ENCODE assay signal across 10 cellular contexts in the genomic region with DNA sequence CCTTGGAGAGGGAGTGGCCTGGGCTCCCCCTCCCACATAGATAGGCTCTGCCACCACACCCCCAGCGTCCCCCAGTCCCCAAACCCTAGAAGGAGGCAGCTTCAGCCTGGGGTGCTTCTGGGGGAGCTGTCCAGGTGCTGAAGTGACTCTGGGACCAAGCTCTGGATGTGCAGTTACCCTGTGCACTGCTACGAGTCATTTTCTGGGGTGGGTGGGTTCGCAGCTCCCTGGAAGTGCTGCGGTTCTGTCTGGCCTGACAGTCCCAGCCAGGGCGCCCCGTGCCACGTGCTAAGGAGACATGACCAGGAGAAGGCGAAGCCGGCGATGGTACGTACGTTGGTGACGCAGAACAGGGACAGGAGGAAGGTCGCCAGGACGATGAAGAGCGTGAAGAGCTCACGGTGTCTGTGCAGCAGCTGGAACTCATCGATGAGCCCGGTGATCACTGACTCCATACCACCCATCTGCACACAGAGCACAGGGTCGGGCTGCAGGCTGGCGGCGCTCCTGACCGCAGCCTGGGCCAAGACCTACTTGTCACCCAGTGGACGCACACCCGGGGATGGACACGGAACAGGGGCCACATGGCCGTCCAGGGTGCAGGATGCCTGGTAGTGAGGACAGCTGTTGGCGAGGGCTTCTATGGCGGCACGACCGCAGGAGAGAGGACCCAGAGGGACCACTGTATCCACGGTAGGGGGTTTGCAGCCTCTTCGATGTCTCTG. TPM values are rescaled to one million over a fixed set of nuclear protein-coding genes. Genes with fewer than 3 reads are reported as not detected.
DNase-seq lines count a peak whose midpoint lies in the region; ATAC-seq and TF ChIP-seq lines count a peak whose summit lies in the region.
"Had no signal": no experiment of that assay in that cellular context is flagged by ENCODE, and none has a peak within 500 bp of the region (broad histone marks: within the 10 kb centered on the region; RNA-seq: fewer than 3 reads in every experiment).

No MANE protein-coding gene starts in this region.

- H3K4me1 ChIP-seq in NT2/D1 (ENCODE audit: insufficient read depth, insufficient read length): peaks cover 11% of the 10 kb centered on the region
- no peaks in the 10 kb centered on the region for H3K4me1 ChIP-seq in endodermal cell (ENCODE audit: control insufficient read depth, insufficient read depth, low read length)
- no peaks in the 10 kb centered on the region for H3K4me1 ChIP-seq in psoas muscle
- no peaks in the 10 kb centered on the region for H3K4me1 ChIP-seq in foreskin keratinocyte
- H3K4me1 ChIP-seq: tibial nerve had no signal

- H3K36me3 Mint-ChIP-seq in activated CD8-positive, alpha-beta memory T cell treated with anti-CD3 and anti-CD28 coated beads, Interleukin-2, amount 10 ng/mL, durations not matched to agents 7 days and 5 days: no peaks in the 10 kb centered on the region
- H3K36me3 Mint-ChIP-seq in endodermal cell (ENCODE audit: low read depth): no peaks in the 10 kb centered on the region

- no peaks in the 10 kb centered on the region for H3K27me3 ChIP-seq in NT2/D1 (ENCODE audit: insufficient read depth, insufficient read length)
- no peaks in the 10 kb centered on the region for H3K27me3 ChIP-seq in endodermal cell (ENCODE audit: control insufficient read depth, insufficient read depth, low read length, poor library complexity, severe bottlenecking)
- peaks cover 0 to 43% (median 10%) of the 10 kb centered on the region in 3 donors for H3K27me3 ChIP-seq in psoas muscle (ENCODE audit: insufficient read depth in 3 of 3, low read length in 2 of 3)
- no peaks in the 10 kb centered on the region for H3K27me3 ChIP-seq in foreskin keratinocyte

- 86 to 87% methylated on average over 27 to 33 of the region's 33 CpGs for WGBS in endodermal cell (ENCODE audit: insufficient coverage in 1 of 2, insufficient read length in 1 of 2), 2 experiments
- 68 to 70% (median 70%) methylated on average over 33 of the region's 33 CpGs for WGBS in psoas muscle, 3 donors
- WGBS in lower leg skin, 2 donors: 72 to 76% methylated on average over 33 of the region's 33 CpGs

- no peak overlapping the region for H3K4me3 Mint-ChIP-seq in activated CD8-positive, alpha-beta memory T cell treated with anti-CD3 and anti-CD28 coated beads, Interleukin-2, amount 10 ng/mL, durations not matched to agents 7 days and 5 days
- no peak overlapping the region for H3K4me3 Mint-ChIP-seq in endodermal cell

- no peaks in the 10 kb centered on the region for H3K36me3 ChIP-seq in NT2/D1 (ENCODE audit: insufficient read depth, insufficient read length, low read length)
- H3K36me3 ChIP-seq in endodermal cell (ENCODE audit: control insufficient read depth, insufficient read depth, low read length): no peaks in the 10 kb centered on the region
- H3K36me3 ChIP-seq in psoas muscle (ENCODE audit: insufficient read depth in 1 of 2, low read depth in 1 of 2): no peaks in the 10 kb centered on the region
- H3K36me3 ChIP-seq: tibial nerve had no signal

- TF ChIP-seq POLR2A in lower leg skin (IDR thresholded peaks at IDR 0.05): no peak

- no peak overlapping the region for H3K27ac Mint-ChIP-seq in activated CD8-positive, alpha-beta memory T cell treated with anti-CD3 and anti-CD28 coated beads, Interleukin-2, amount 10 ng/mL, durations not matched to agents 7 days and 5 days
- no peak overlapping the region for H3K27ac Mint-ChIP-seq in endodermal cell

- CTCF ChIA-PET in activated CD8-positive, alpha-beta memory T cell treated with anti-CD3 and anti-CD28 coated beads, Interleukin-2, amount 10 ng/mL, durations not matched to agents 7 days and 5 days (lab: Charles Lee): interaction anchor here (1.2 to 1.5 kb wide), 2 partner anchors 29 to 236 kb away, joined by 4 to 5 read pairs; no protein-coding TSS in a partner anchor

- TF ChIP-seq CTCF in endodermal cell (conservative IDR thresholded peaks at IDR 0.05): no peak
- no peak for TF ChIP-seq CTCF in psoas muscle (IDR thresholded peaks at IDR 0.05)
- no peak for TF ChIP-seq CTCF in foreskin keratinocyte (conservative IDR thresholded peaks at IDR 0.05)
- no peak for TF ChIP-seq CTCF in lower leg skin (IDR thresholded peaks at IDR 0.05)

- H3K9ac ChIP-seq in NT2/D1 (ENCODE audit: insufficient read length, low read depth) (no peak overlapping the region), endodermal cell (ENCODE audit: extremely low read depth, low read length, poor library complexity, severe bottlenecking) (no peak overlapping the region)

- H3K27ac ChIP-seq in endodermal cell (ENCODE audit: low read depth, low read length) (no peak overlapping the region), psoas muscle (no peak overlapping the region), foreskin keratinocyte (no peak overlapping the region)
- H3K27ac ChIP-seq: skin epidermis, tibial nerve had no signal

- intact Hi-C loops in psoas muscle (cut with DNase I) (no loop called here), lower leg skin (cut with DNase I; ENCODE audit: low total_unique reads) (no loop called here)

- H3K27me3 Mint-ChIP-seq in activated CD8-positive, alpha-beta memory T cell treated with anti-CD3 and anti-CD28 coated beads, Interleukin-2, amount 10 ng/mL, durations not matched to agents 7 days and 5 days: no peaks in the 10 kb centered on the region
- no peaks in the 10 kb centered on the region for H3K27me3 Mint-ChIP-seq in endodermal cell (ENCODE audit: insufficient read depth)

- H3K9me3 Mint-ChIP-seq in activated CD8-positive, alpha-beta memory T cell treated with anti-CD3 and anti-CD28 coated beads, Interleukin-2, amount 10 ng/mL, durations not matched to agents 7 days and 5 days (ENCODE audit: low read depth): no peaks in the 10 kb centered on the region
- H3K9me3 Mint-ChIP-seq in endodermal cell: no peaks in the 10 kb centered on the region

- DNase-seq in activated CD8-positive, alpha-beta memory T cell treated with anti-CD3 and anti-CD28 coated beads, Interleukin-2, amount 10 ng/mL, durations not matched to agents 7 days and 5 days: peak; percentile 50
- DNase-seq in activated CD8-positive, alpha-beta memory T cell treated with anti-CD3 and anti-CD28 coated beads, Interleukin-2, amount 50 U/mL, for 48 hours: no peak
- DNase-seq in NT2/D1 (ENCODE audit: low read depth, low spot score) (peak; percentile 11), endodermal cell (peak; percentile 87), psoas muscle (peak; percentile 7 to 42), foreskin keratinocyte (no peak), lower leg skin (ENCODE audit: low spot score in 2 of 2) (no peak)
- DNase-seq in activated CD4-positive, CD25-positive, alpha-beta regulatory T cell treated with anti-CD3 and anti-CD28 coated beads, Interleukin-2, amount 50 U/mL, for 72 hours: no peak

- H3K4me3 ChIP-seq in NT2/D1 (ENCODE audit: insufficient read length, low read depth): no peak overlapping the region
- no peak overlapping the region for H3K4me3 ChIP-seq in endodermal cell (ENCODE audit: low read length)
- H3K4me3 ChIP-seq in psoas muscle: no peak overlapping the region
- H3K4me3 ChIP-seq in lower leg skin (ENCODE audit: low read depth, poor library complexity, severe bottlenecking): no peak overlapping the region
- H3K4me3 ChIP-seq: skin epidermis, tibial nerve had no signal

- H3K9me3 ChIP-seq in NT2/D1 (ENCODE audit: insufficient read depth, low read length) (no peaks in the 10 kb centered on the region), endodermal cell (ENCODE audit: control insufficient read depth, low read length) (no peaks in the 10 kb centered on the region), psoas muscle (no peaks in the 10 kb centered on the region)
- H3K9me3 ChIP-seq: tibial nerve had no signal

- ATAC-seq in activated CD8-positive, alpha-beta memory T cell treated with anti-CD3 and anti-CD28 coated beads, Interleukin-2, amount 10 ng/mL, durations not matched to agents 7 days and 5 days: peak; percentile 45
- no peak for ATAC-seq in psoas muscle
- ATAC-seq in foreskin keratinocyte: no peak

- H3K4me1 Mint-ChIP-seq in activated CD8-positive, alpha-beta memory T cell treated with anti-CD3 and anti-CD28 coated beads, Interleukin-2, amount 10 ng/mL, durations not matched to agents 7 days and 5 days: peaks cover 3% of the 10 kb centered on the region
- no peaks in the 10 kb centered on the region for H3K4me1 Mint-ChIP-seq in endodermal cell

RNA-seq across cellular contexts. Expression of a gene that starts 35.7 kb away (rescaled TPM):
- total RNA-seq in activated CD8-positive, alpha-beta memory T cell treated with anti-CD3 and anti-CD28 coated beads, Interleukin-2, amount 10 ng/mL, durations not matched to agents 7 days and 5 days: under 1 TPM; 0.07 to 0.23 TPM
- total RNA-seq in endodermal cell: under 1 TPM in 1 of 2 donors, not detected in 1; 0.18 TPM
- polyA plus RNA-seq in endodermal cell (2013, experiment 1 of 2): 0.85 TPM
- 0.66 TPM for polyA plus RNA-seq in endodermal cell (2013, experiment 2 of 2)
- not detected for total RNA-seq in psoas muscle
- polyA plus RNA-seq in psoas muscle: under 1 TPM in 2 of 3 donors, not detected in 1; under 0.01 to 0.01 TPM
- total RNA-seq in foreskin keratinocyte: not detected in 2 replicates
- polyA plus RNA-seq in foreskin keratinocyte: not detected in 2 replicates
- not detected for total RNA-seq in lower leg skin

Comparison
In these comparisons a context has a peak if more than half of its experiments do, and no peak if none do; other contexts are left out.
1. DNase-seq: peak in activated CD8-positive, alpha-beta memory T cell treated with anti-CD3 and anti-CD28 coated beads, Interleukin-2, amount 10 ng/mL, durations not matched to agents 7 days and 5 days (single experiment), NT2/D1 (single experiment), endodermal cell (single experiment) and psoas muscle (2 of 2); none in activated CD8-positive, alpha-beta memory T cell treated with anti-CD3 and anti-CD28 coated beads, Interleukin-2, amount 50 U/mL, for 48 hours (single experiment), foreskin keratinocyte (0 of 2), activated CD4-positive, CD25-positive, alpha-beta regulatory T cell treated with anti-CD3 and anti-CD28 coated beads, Interleukin-2, amount 50 U/mL, for 72 hours (single experiment) and lower leg skin (0 of 2).